1 cellular context compared by ENCODE assay signal in the genomic region with DNA sequence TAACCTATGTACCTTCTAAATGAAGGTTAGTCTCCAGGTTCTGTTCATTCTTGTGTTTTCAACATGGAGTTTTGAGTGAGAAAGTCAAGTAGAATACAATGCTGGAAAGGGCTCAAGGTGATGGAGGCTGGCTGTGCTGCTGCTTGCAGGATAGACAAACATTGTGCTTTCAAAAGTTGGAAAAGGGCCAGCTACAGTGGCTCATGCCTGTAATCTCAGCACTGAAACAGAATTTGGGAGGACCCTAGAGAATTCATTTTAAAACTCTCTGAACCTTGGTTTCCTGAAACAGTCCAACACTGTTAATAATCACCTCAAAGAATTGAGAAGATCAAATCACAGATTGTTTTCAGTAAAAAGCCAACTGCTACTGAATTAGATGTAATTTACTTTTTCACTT.
TF ChIP-seq lines count a peak whose summit lies in the region.

No MANE protein-coding gene starts in this region.

TF ChIP-seq in endothelial cell of umbilical vein, 7 proteins besides CTCF, POLR2A, EP300 and RAD21:
- no peak for TF ChIP-seq EZH2 (IDR thresholded peaks at IDR 0.05; ENCODE audit: borderline replicate concordance, low read depth, low read length, severe bottlenecking)
- TF ChIP-seq MYC (IDR thresholded peaks at IDR 0.05; ENCODE audit: low read depth, low read length) = no peak
- TF ChIP-seq, protein P1, sequence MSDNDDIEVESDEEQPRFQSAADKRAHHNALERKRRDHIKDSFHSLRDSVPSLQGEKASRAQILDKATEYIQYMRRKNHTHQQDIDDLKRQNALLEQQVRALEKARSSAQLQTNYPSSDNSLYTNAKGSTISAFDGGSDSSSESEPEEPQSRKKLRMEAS (IDR thresholded peaks at IDR 0.05; ENCODE audit: insufficient read depth, insufficient read length) = no peak
- TF ChIP-seq GATA2 (IDR thresholded peaks at IDR 0.05; ENCODE audit: insufficient read depth, insufficient read length, low read depth, low read length) = no peak
- no peak for TF ChIP-seq JUN (IDR thresholded peaks at IDR 0.05; ENCODE audit: borderline replicate concordance, insufficient read depth, insufficient read length, low read depth)
- TF ChIP-seq FOS (IDR thresholded peaks at IDR 0.05; ENCODE audit: borderline replicate concordance, insufficient read depth, low read length) = no peak
- TF ChIP-seq POLR2AphosphoS5 (IDR thresholded peaks at IDR 0.05; ENCODE audit: insufficient read depth, low read depth, low read length) = no peak
